In genomic region chr17:68532826-68533225, GRCh38 we compare ENCODE assay signal across 22 cellular contexts.
"Had no signal": no experiment of that assay in that cellular context is flagged by ENCODE, and none has a peak within 500 bp of the region (broad histone marks: within the 10 kb centered on the region; RNA-seq: fewer than 3 reads in every experiment).

No MANE protein-coding gene starts in this region.

- H3K4me1 ChIP-seq: sigmoid colon, thyroid gland, vagina had no signal

- H3K9me3 ChIP-seq: left ventricle myocardium inferior, lower lobe of right lung, neutrophil, sigmoid colon, suprapubic skin, thyroid gland, upper lobe of left lung, vagina had no signal

- H3K4me3 Mint-ChIP-seq: naive B cell had no signal

- DNase-seq: cortex of kidney; effector memory CD4-positive, alpha-beta T cell; foreskin melanocyte; head of caudate nucleus; kidney; left cardiac atrium; left ventricle myocardium inferior; lower lobe of right lung; mesendoderm; naive B cell; posterior cingulate gyrus; sigmoid colon; stimulated activated CD4-positive, alpha-beta T cell treated with anti-CD3 and anti-CD28 coated beads, Interleukin-12 subunit alpha, Interleukin-12 subunit beta, amount 100 ng/mL, for 4 hours; stimulated activated naive CD4-positive, alpha-beta T cell treated with Interleukin-2 at 50 U/mL for 16 hours; thyroid gland; upper lobe of left lung had no signal

- H3K79me2 ChIP-seq: hepatocyte had no signal

- H3K4me1 Mint-ChIP-seq: naive B cell had no signal

- H3K27me3 Mint-ChIP-seq: naive B cell had no signal

- H3K4me2 ChIP-seq: hepatocyte had no signal

- H2AFZ ChIP-seq: hepatocyte had no signal

- ATAC-seq: esophagus mucosa, left cardiac atrium had no signal

- H3K27me3 ChIP-seq: hepatocyte, neutrophil, sigmoid colon, suprapubic skin, thyroid gland, upper lobe of left lung, vagina had no signal

- H3K27ac ChIP-seq: hepatocyte, left ventricle myocardium inferior, lower lobe of right lung, neutrophil, sigmoid colon, thyroid gland, vagina had no signal

- H3K4me3 ChIP-seq: hepatocyte, left ventricle myocardium inferior, lower lobe of right lung, sigmoid colon, skin epidermis, suprapubic skin, thyroid gland, upper lobe of left lung, vagina had no signal

- H3K9me3 Mint-ChIP-seq: naive B cell had no signal
